Comparison of ENCODE assay signal across 5 cellular contexts in genomic region chr4:49211396-49212194, GRCh38.
A peak's percentile ranks its signal among the peaks of the same experiment; 100 is the strongest.
DNase-seq lines count a peak whose midpoint lies in the region; ATAC-seq and TF ChIP-seq lines count a peak whose summit lies in the region.
"Not testable (repeated sequence)": the region's sequence is repeated elsewhere in the genome, so short reads cannot be mapped to it uniquely, and the experiment has no call there.

No MANE protein-coding gene starts in this region.

- not testable (repeated sequence) for TF ChIP-seq CTCF in endothelial cell (IDR thresholded peaks at IDR 0.05; ENCODE audit: unreplicated experiment); lung (IDR thresholded peaks at IDR 0.05; ENCODE audit: control extremely low read depth, extremely low read depth); upper lobe of right lung (IDR thresholded peaks at IDR 0.05)

- not testable (repeated sequence) for H3K9me3 ChIP-seq in Karpas-422 (ENCODE audit: low read length); upper lobe of right lung
- peaks cover 0 to 18% of the 10 kb centered on the region in 2 donors for H3K9me3 ChIP-seq in lung (ENCODE audit: control insufficient read depth in 2 of 2, insufficient read depth in 1 of 2, low read length in 1 of 2)

- peak overlapping the region; percentile 4 for H3K4me3 Mint-ChIP-seq in endothelial cell (ENCODE audit: unreplicated experiment)

- H2AFZ ChIP-seq in Karpas-422 (ENCODE audit: low read length): not testable (repeated sequence)

- H3K27ac ChIP-seq in Karpas-422 (ENCODE audit: low read length); lung (ENCODE audit: low read depth in 1 of 2, low read length in 1 of 2); upper lobe of right lung: not testable (repeated sequence)

- H4K20me1 ChIP-seq in Karpas-422 (ENCODE audit: insufficient read depth, low read depth, low read length): not testable (repeated sequence)

- not testable (repeated sequence) for ATAC-seq in lung (ENCODE audit: insufficient read depth, low FRiP score); upper lobe of right lung

- H3K4me1 ChIP-seq in Karpas-422 (ENCODE audit: low read length); lung (ENCODE audit: control insufficient read depth in 2 of 2, insufficient read depth in 2 of 2, low read length in 2 of 2); upper lobe of right lung: not testable (repeated sequence)

- intact Hi-C loops in upper lobe of right lung (cut with DNase I): not testable (repeated sequence)

- peaks cover 41% of the 10 kb centered on the region for H3K9me3 Mint-ChIP-seq in endothelial cell (ENCODE audit: unreplicated experiment)

- H3K4me2 ChIP-seq in Karpas-422 (ENCODE audit: low read depth, low read length, poor library complexity, severe bottlenecking): not testable (repeated sequence)

- H3K27me3 ChIP-seq in Karpas-422 (ENCODE audit: low read length); lung (ENCODE audit: control insufficient read depth, insufficient read depth); upper lobe of right lung: not testable (repeated sequence)

- not testable (repeated sequence) for H3K9ac ChIP-seq in Karpas-422 (ENCODE audit: low read length)

- not testable (repeated sequence) for H3K4me1 Mint-ChIP-seq in endothelial cell (ENCODE audit: unreplicated experiment)

- peaks cover 18% of the 10 kb centered on the region for H3K27me3 Mint-ChIP-seq in endothelial cell (ENCODE audit: unreplicated experiment)

- H3K36me3 Mint-ChIP-seq in endothelial cell (ENCODE audit: low read depth, unreplicated experiment): peaks cover 14% of the 10 kb centered on the region

- not testable (repeated sequence) for H3K36me3 ChIP-seq in Karpas-422 (ENCODE audit: insufficient read depth, low read length); lung (ENCODE audit: control insufficient read depth in 2 of 2, insufficient read depth in 2 of 2, low read length in 2 of 2); upper lobe of right lung

- peak; percentile 37 for DNase-seq in Karpas-422
- DNase-seq in endothelial cell (ENCODE audit: low spot score): not testable (repeated sequence)
- peak; percentile 0 for DNase-seq in fibroblast of gingiva (ENCODE audit: low read depth)
- peak; percentile 28 for DNase-seq in lung (ENCODE audit: low spot score)
- DNase-seq in upper lobe of right lung: peak; percentile 53

- H3K9me2 ChIP-seq in Karpas-422 (replicated peaks; ENCODE audit: insufficient read depth, low read length): not testable (repeated sequence)

- peak overlapping the region; percentile 52 for H3K27ac Mint-ChIP-seq in endothelial cell (ENCODE audit: unreplicated experiment)

- H3K79me2 ChIP-seq in Karpas-422 (ENCODE audit: low read length): not testable (repeated sequence)

- H3K4me3 ChIP-seq in Karpas-422 (ENCODE audit: low read length); lung; upper lobe of right lung: not testable (repeated sequence)

- 56 to 60% methylated on average over 11 of the region's 11 CpGs for WGBS in lung, 2 donors
